In genomic region chr10:111018021-111018420, GRCh38 we compare ENCODE assay signal across 24 cellular contexts. TPM values are rescaled to one million over a fixed set of nuclear protein-coding genes. Genes with fewer than 3 reads are reported as not detected.
A peak's percentile ranks its signal among the peaks of the same experiment; 100 is the strongest.
DNase-seq lines count a peak whose midpoint lies in the region; ATAC-seq and TF ChIP-seq lines count a peak whose summit lies in the region.
"Had no signal": no experiment of that assay in that cellular context is flagged by ENCODE, and none has a peak within 500 bp of the region (broad histone marks: within the 10 kb centered on the region; RNA-seq: fewer than 3 reads in every experiment).

No MANE protein-coding gene starts in this region.

- DNase-seq in ELR (ENCODE audit: low read depth): peak; percentile 28
- DNase-seq in LHCN-M2 (ENCODE audit: low read depth): peak; percentile 26
- DNase-seq in amniotic epithelial cell (ENCODE audit: low read depth): peak; percentile 62
- DNase-seq in iris pigment epithelial cell (ENCODE audit: low read depth): peak; percentile 54
- DNase-seq in mesothelial cell of epicardium (ENCODE audit: low spot score in 2 of 2, unreplicated experiment in 2 of 2): no peak
- no peak for DNase-seq in omental fat pad (ENCODE audit: low spot score)
- DNase-seq in ACHN: no peak
- DNase-seq: activated CD4-positive, alpha-beta T cell treated with anti-CD3 and anti-CD28 coated beads for 48 hours; activated naive CD4-positive, alpha-beta T cell treated with Interleukin-2 at 50 U/mL for 16 hours; activated T-cell treated with anti-CD3 and anti-CD28 coated beads, Interleukin-2, amount 50 U/mL, for 4 hours; amniotic stem cell; CD4-positive, alpha-beta memory T cell; dermis blood vessel endothelial cell; DMS153; kidney glomerular epithelial cell; MG63; NCI-H1436 treated with DMSO at 0.1 percent for 48 hours; substantia nigra; upper lobe of left lung had no signal

- no peak overlapping the region for H3K4me3 Mint-ChIP-seq in mesothelial cell of epicardium
- H3K4me3 Mint-ChIP-seq: activated T-cell treated with anti-CD3 and anti-CD28 coated beads, Interleukin-2, amount 50 U/mL, for 4 hours; CD4-positive, alpha-beta memory T cell; neural progenitor cell had no signal

- ATAC-seq in omental fat pad (ENCODE audit: low FRiP score) (no peak), GM18858 (IDR thresholded peaks at IDR 0.05; ENCODE audit: unreplicated experiment) (no peak)
- ATAC-seq: activated T-cell treated with anti-CD3 and anti-CD28 coated beads, Interleukin-2, amount 50 U/mL, for 4 hours; SK-N-SH treated with all-trans-retinoic acid at 6 μM for 48 hours had no signal

- in situ Hi-C loops in ACHN (cut with HindIII; ENCODE audit: low pct_ligation_motif_present, low pct_unique_long_range_greater_than_20kb, low sequenced_read_pairs): no loop called here

- peaks cover 18% of the 10 kb centered on the region for H3K9me3 Mint-ChIP-seq in mesothelial cell of epicardium
- H3K9me3 Mint-ChIP-seq: neural progenitor cell had no signal

- TF ChIP-seq CTCF in mesothelial cell of epicardium (IDR thresholded peaks at IDR 0.05; ENCODE audit: unreplicated experiment) (no peak), omental fat pad (IDR thresholded peaks at IDR 0.05) (no peak)

- no peak overlapping the region for H3K27ac Mint-ChIP-seq in mesothelial cell of epicardium
- H3K27ac Mint-ChIP-seq: IgD-negative memory B cell, neural progenitor cell had no signal

- H3K27me3 Mint-ChIP-seq in mesothelial cell of epicardium (ENCODE audit: low read depth): no peaks in the 10 kb centered on the region
- H3K27me3 Mint-ChIP-seq: CD4-positive, alpha-beta memory T cell; IgD-negative memory B cell had no signal

- H3K4me1 Mint-ChIP-seq in mesothelial cell of epicardium: peaks cover 4% of the 10 kb centered on the region
- H3K4me1 Mint-ChIP-seq: neural progenitor cell had no signal

- peaks cover 32% of the 10 kb centered on the region for H3K36me3 Mint-ChIP-seq in mesothelial cell of epicardium

RNA-seq across cellular contexts. Expression of gene ADRA2A, which starts 58.8 kb away (rescaled TPM):
- total RNA-seq in LHCN-M2 (2014; rRNA removed) (0.13 and 0.34 TPM in 2 replicates), mesothelial cell of epicardium (4.7 to 5.2 TPM (median 4.9 TPM) in 3 replicates), omental fat pad (10 to 100 TPM in 3 of 4 donors, 1 to 10 TPM in 1; 5.2 to 81.3 (median 42.9) TPM)
- polyA plus RNA-seq in LHCN-M2 (2012): 1.7 TPM
- total RNA-seq: CD4-positive, alpha-beta memory T cell; dermis blood vessel endothelial cell; T-helper 2 cell treated with Interferon-gamma antibody and Interleukin-4, amounts not matched to agents 100 ng/mL and 5 ng/mL, for 36 hours had no signal
- polyA plus RNA-seq: CD4-positive, alpha-beta memory T cell; IgD-negative memory B cell had no signal

Comparison
In these comparisons a context has a peak if more than half of its experiments do, and no peak if none do; other contexts are left out.
1. DNase-seq: peak in ELR (single experiment), LHCN-M2 (single experiment), amniotic epithelial cell (single experiment) and iris pigment epithelial cell (single experiment); none in mesothelial cell of epicardium (0 of 2), omental fat pad (single experiment) and ACHN (single experiment).